ENCODE assay signal across 20 cellular contexts in genomic region chr17:70047619-70048018, GRCh38. TPM values are rescaled to one million over a fixed set of nuclear protein-coding genes. Genes with fewer than 3 reads are reported as not detected.
"Had no signal": no experiment of that assay in that cellular context is flagged by ENCODE, and none has a peak within 500 bp of the region (broad histone marks: within the 10 kb centered on the region; RNA-seq: fewer than 3 reads in every experiment).

No MANE protein-coding gene starts in this region.

- FAIRE-seq: colon, keratinocyte had no signal

- H3K4me2 ChIP-seq: hepatocyte had no signal

- H3K9me3 ChIP-seq: left lung, mucosa of descending colon, right atrium auricular region, stomach, testis had no signal

- H2AFZ ChIP-seq: hepatocyte had no signal

- DNase-seq: activated CD4-positive, alpha-beta memory T cell treated with anti-CD3 and anti-CD28 coated beads for 36 hours; activated CD4-positive, alpha-beta T cell treated with anti-CD3 and anti-CD28 coated beads for 36 hours; activated T-cell treated with anti-CD3 and anti-CD28 coated beads for 4 hours; amygdala; caudate nucleus; dorsolateral prefrontal cortex; left lung; mucosa of descending colon; naive B cell; small intestine; stimulated activated CD4-positive, alpha-beta T cell treated with anti-CD3 and anti-CD28 coated beads, Interleukin-15, amount 100 ng/mL, for 24 hours; stimulated activated CD4-positive, alpha-beta T cell treated with anti-CD3 and anti-CD28 coated beads, Interleukin-4, amount 100 ng/mL, for 1 hour; stomach; testis had no signal

- H3K79me2 ChIP-seq: hepatocyte had no signal

- H3K4me1 ChIP-seq: left lung, right atrium auricular region, testis had no signal

- H3K36me3 ChIP-seq: left lung, right atrium auricular region, stomach had no signal

- H3K27ac ChIP-seq: dorsolateral prefrontal cortex, hepatocyte, left lung, right atrium auricular region, stomach, testis had no signal

- H3K27me3 ChIP-seq: dorsolateral prefrontal cortex, hepatocyte, left lung, stomach, testis had no signal

- ATAC-seq: activated CD4-positive, alpha-beta T cell treated with anti-CD3 and anti-CD28 coated beads for 36 hours; left lung; mucosa of descending colon; WTC11 had no signal

- H3K4me3 ChIP-seq: dorsolateral prefrontal cortex, hepatocyte, left lung, mucosa of descending colon, right atrium auricular region, stomach, testis had no signal

RNA-seq across cellular contexts. Expression of gene KCNJ16, which starts 27.4 kb away (rescaled TPM):
- total RNA-seq: activated CD4-positive, alpha-beta memory T cell treated with anti-CD3 and anti-CD28 coated beads for 36 hours; activated CD4-positive, alpha-beta T cell treated with anti-CD3 and anti-CD28 coated beads for 36 hours; fibroblast of villous mesenchyme; WTC11 had no signal
- polyA plus RNA-seq: keratinocyte had no signal
